In genomic region chr2:13114391-13114790, GRCh38 we compare ENCODE assay signal across 11 cellular contexts.
DNase-seq lines count a peak whose midpoint lies in the region; ATAC-seq and TF ChIP-seq lines count a peak whose summit lies in the region.
"Had no signal": no experiment of that assay in that cellular context is flagged by ENCODE, and none has a peak within 500 bp of the region (broad histone marks: within the 10 kb centered on the region; RNA-seq: fewer than 3 reads in every experiment).

No MANE protein-coding gene starts in this region.

- no peaks in the 10 kb centered on the region for H3F3A ChIP-seq in GM23248 (ENCODE audit: insufficient read depth)

- H3K27me3 Mint-ChIP-seq in activated T-cell treated with anti-CD3 and anti-CD28 coated beads, Interleukin-2, amount 50 U/mL, for 4 hours (ENCODE audit: low read depth) = peaks cover 8% of the 10 kb centered on the region

- H2AFZ ChIP-seq in GM23248 = no peak overlapping the region

- H3K27me3 ChIP-seq in GM23248 (replicated peaks; ENCODE audit: insufficient read depth) = no peaks in the 10 kb centered on the region
- H3K27me3 ChIP-seq: upper lobe of left lung had no signal

- no peaks in the 10 kb centered on the region for H3K36me3 Mint-ChIP-seq in activated T-cell treated with anti-CD3 and anti-CD28 coated beads, Interleukin-2, amount 50 U/mL, for 4 hours (ENCODE audit: insufficient read depth)

- peak; percentile 1 for DNase-seq in GM23248
- peak; percentile 18 to 42 for DNase-seq in SHP77 (lab: John Stamatoyannopoulos, UW)
- DNase-seq in erythroblast (lab: John Stamatoyannopoulos, UW) = peak; percentile 38 to 62
- peak; percentile 42 for DNase-seq in renal cortical epithelial cell (ENCODE audit: low read depth)
- no peak for DNase-seq in NCI-H128 (lab: John Stamatoyannopoulos, UW; ENCODE audit: unreplicated experiment)
- DNase-seq in activated T-cell treated with anti-CD3 and anti-CD28 coated beads, Interleukin-2, amount 50 U/mL, for 4 hours = no peak
- DNase-seq: activated T-cell treated with anti-CD3 and anti-CD28 coated beads, Interleukin-2, amount 50 U/mL, for 48 hours; NCI-H1417 treated with DMSO at 0.1 percent for 48 hours; upper lobe of left lung had no signal

- no peaks in the 10 kb centered on the region for H3K9me2 ChIP-seq in GM23248 (ENCODE audit: insufficient read depth)

- H3K27ac ChIP-seq in GM23248 = no peak overlapping the region
- H3K27ac ChIP-seq: upper lobe of left lung had no signal

- H3K79me2 ChIP-seq in GM23248 (ENCODE audit: insufficient read depth) = no peaks in the 10 kb centered on the region

- ATAC-seq in activated T-cell treated with anti-CD3 and anti-CD28 coated beads, Interleukin-2, amount 50 U/mL, for 4 hours = no peak
- ATAC-seq in HG02642 (IDR thresholded peaks at IDR 0.05; ENCODE audit: poor library complexity, unreplicated experiment) = no peak
- ATAC-seq: Panc1 had no signal

- H3K4me3 Mint-ChIP-seq in activated T-cell treated with anti-CD3 and anti-CD28 coated beads, Interleukin-2, amount 50 U/mL, for 4 hours = no peak overlapping the region

- no peaks in the 10 kb centered on the region for H3K9me3 ChIP-seq in GM23248 (ENCODE audit: low read depth)
- H3K9me3 ChIP-seq: upper lobe of left lung had no signal

- in situ Hi-C loops in GM23248 (cut with MboI) = no loop called here

- no peaks in the 10 kb centered on the region for H4K20me1 ChIP-seq in GM23248 (ENCODE audit: insufficient read depth)

- no peaks in the 10 kb centered on the region for H3K4me1 ChIP-seq in GM23248 (ENCODE audit: insufficient read depth)
- H3K4me1 ChIP-seq: upper lobe of left lung had no signal

- H3K36me3 ChIP-seq in GM23248 (ENCODE audit: low read depth) = no peaks in the 10 kb centered on the region
- H3K36me3 ChIP-seq: upper lobe of left lung had no signal

- no peaks in the 10 kb centered on the region for H3K9me3 Mint-ChIP-seq in activated T-cell treated with anti-CD3 and anti-CD28 coated beads, Interleukin-2, amount 50 U/mL, for 4 hours

- H3K9ac ChIP-seq in GM23248 = no peak overlapping the region

- no peak overlapping the region for H3K4me3 ChIP-seq in GM23248
- H3K4me3 ChIP-seq: upper lobe of left lung had no signal

- TF ChIP-seq POLR2A in erythroblast (IDR thresholded peaks at IDR 0.05; ENCODE audit: low read length) = no peak

- WGBS in GM23248 (ENCODE audit: low coverage in 1 of 2, low lambda C conversion rate in 2 of 2, missing lambda C conversion rate in 2 of 2), 2 experiments = 17 to 29% methylated on average over 1 of the region's 1 CpG

- no peaks in the 10 kb centered on the region for H3K4me1 Mint-ChIP-seq in activated T-cell treated with anti-CD3 and anti-CD28 coated beads, Interleukin-2, amount 50 U/mL, for 4 hours (ENCODE audit: low read depth)

- H3K4me2 ChIP-seq in GM23248 (ENCODE audit: unreplicated experiment) = no peak overlapping the region

Comparison
In these comparisons a context has a peak if more than half of its experiments do, and no peak if none do; other contexts are left out.
1. DNase-seq: peak in GM23248 (single experiment), SHP77 (2 of 2), erythroblast (2 of 2) and renal cortical epithelial cell (single experiment); none in NCI-H128 (single experiment) and activated T-cell treated with anti-CD3 and anti-CD28 coated beads, Interleukin-2, amount 50 U/mL, for 4 hours (single experiment).